ENCODE assay signal across 13 cellular contexts in the genomic region with DNA sequence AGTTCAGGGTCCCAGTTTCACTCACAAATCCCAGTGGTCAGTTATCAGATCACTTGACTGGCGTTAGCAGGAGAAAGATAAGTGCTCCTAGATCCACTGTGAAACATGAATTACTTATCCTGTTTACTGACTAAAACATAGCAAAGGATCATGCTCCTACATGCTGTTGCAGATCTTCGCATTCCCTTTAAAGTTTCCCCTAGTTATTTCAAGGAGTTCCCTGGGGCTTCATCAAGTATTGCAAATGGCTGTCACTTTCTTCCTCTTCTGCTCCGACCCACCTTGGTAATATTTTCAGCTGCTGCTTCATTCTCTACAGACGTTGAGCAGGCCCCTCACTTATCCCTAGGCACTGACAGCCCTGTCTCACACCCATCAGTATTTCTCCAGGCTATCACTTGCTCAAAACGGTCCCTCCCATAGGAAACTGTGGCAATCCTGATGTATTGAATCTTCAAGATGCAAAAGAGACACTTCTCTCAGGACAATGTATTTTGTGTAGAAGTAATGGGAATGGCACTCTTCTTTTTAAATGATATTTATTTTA.
DNase-seq lines count a peak whose midpoint lies in the region; ATAC-seq, FAIRE-seq and TF ChIP-seq lines count a peak whose summit lies in the region.
"Had no signal": no experiment of that assay in that cellular context is flagged by ENCODE, and none has a peak within 500 bp of the region (broad histone marks: within the 10 kb centered on the region; RNA-seq: fewer than 3 reads in every experiment).

No MANE protein-coding gene starts in this region.

- H3K9me3 Mint-ChIP-seq in activated CD8-positive, alpha-beta T cell treated with anti-CD3 and anti-CD28 coated beads for 36 hours, result no peaks in the 10 kb centered on the region
- no peaks in the 10 kb centered on the region for H3K9me3 Mint-ChIP-seq in activated CD8-positive, alpha-beta T cell treated with anti-CD3 and anti-CD28 coated beads, Interleukin-2, amount 10 ng/mL, durations not matched to agents 7 days and 5 days (ENCODE audit: insufficient read depth)

- H3K27me3 ChIP-seq in foreskin keratinocyte (no peaks in the 10 kb centered on the region), smooth muscle cell (ENCODE audit: low read depth) (no peaks in the 10 kb centered on the region)
- H3K27me3 ChIP-seq: testis had no signal

- peak overlapping the region; percentile 42 for H3K9ac ChIP-seq in smooth muscle cell (ENCODE audit: low read depth)

- CTCF ChIA-PET in activated CD8-positive, alpha-beta T cell treated with anti-CD3 and anti-CD28 coated beads for 36 hours (lab: Charles Lee), result interaction anchor here (0.7 to 2.4 kb wide), 4 partner anchors 9 to 97 kb away, joined by 3 to 19 read pairs (median 7); no protein-coding TSS in a partner anchor
- CTCF ChIA-PET in activated CD8-positive, alpha-beta T cell treated with anti-CD3 and anti-CD28 coated beads, Interleukin-2, amount 10 ng/mL, durations not matched to agents 7 days and 5 days (lab: Charles Lee), result interaction anchor here (1.7 to 3.5 kb wide), 5 partner anchors 16 to 34 kb away, joined by 5 to 18 read pairs (median 8); no protein-coding TSS in a partner anchor

- intact Hi-C loops in activated CD8-positive, alpha-beta T cell treated with anti-CD3 and anti-CD28 coated beads for 36 hours (cut with micrococcal nuclease), result no loop called here

- POLR2A ChIA-PET in activated CD8-positive, alpha-beta T cell treated with anti-CD3 and anti-CD28 coated beads for 36 hours (lab: Charles Lee), result interaction anchor here (1.5 to 2.5 kb wide), 2 partner anchors 12 to 19 kb away, joined by 4 to 11 read pairs; no protein-coding TSS in a partner anchor
- POLR2A ChIA-PET in activated CD8-positive, alpha-beta T cell treated with anti-CD3 and anti-CD28 coated beads, Interleukin-2, amount 10 ng/mL, durations not matched to agents 7 days and 5 days (lab: Charles Lee), result interaction anchor here (0.9 kb wide), 1 partner anchor 20 kb away, joined by 3 read pairs; no protein-coding TSS in a partner anchor

- H2AFZ ChIP-seq in smooth muscle cell (ENCODE audit: low read depth), result peak overlapping the region; percentile 34

- H3K27ac Mint-ChIP-seq in activated CD8-positive, alpha-beta T cell treated with anti-CD3 and anti-CD28 coated beads for 36 hours, result peak overlapping the region; percentile 59
- H3K27ac Mint-ChIP-seq in activated CD8-positive, alpha-beta T cell treated with anti-CD3 and anti-CD28 coated beads, Interleukin-2, amount 10 ng/mL, durations not matched to agents 7 days and 5 days, result no peak overlapping the region

- no peaks in the 10 kb centered on the region for H3K9me3 ChIP-seq in smooth muscle cell (replicated peaks; ENCODE audit: low read depth)
- H3K9me3 ChIP-seq: testis had no signal

- H3K27me3 Mint-ChIP-seq in activated CD8-positive, alpha-beta T cell treated with anti-CD3 and anti-CD28 coated beads for 36 hours, result no peaks in the 10 kb centered on the region
- H3K27me3 Mint-ChIP-seq in activated CD8-positive, alpha-beta T cell treated with anti-CD3 and anti-CD28 coated beads, Interleukin-2, amount 10 ng/mL, durations not matched to agents 7 days and 5 days (ENCODE audit: low read depth), result no peaks in the 10 kb centered on the region

- no peak for DNase-seq in activated CD8-positive, alpha-beta T cell treated with anti-CD3 and anti-CD28 coated beads for 36 hours
- no peak for DNase-seq in activated CD8-positive, alpha-beta T cell treated with anti-CD3 and anti-CD28 coated beads, Interleukin-2, amount 10 ng/mL, durations not matched to agents 7 days and 5 days
- DNase-seq in foreskin keratinocyte (peak in 1 of 2 donors; percentile 72), smooth muscle cell (lab: John Stamatoyannopoulos, UW; ENCODE audit: unreplicated experiment) (no peak), NAMALWA (ENCODE audit: low spot score) (no peak), HK-2 (ENCODE audit: unreplicated experiment) (no peak), H54 (ENCODE audit: insufficient read length, low spot score) (no peak)
- DNase-seq: NCI-H1105, NCI-H524, SHP77 treated with DMSO at 0.1 percent for 48 hours, testis had no signal

- WGBS in smooth muscle cell (ENCODE audit: low lambda C conversion rate), result 33% methylated on average over 5 of the region's 5 CpGs

- no peak for ATAC-seq in activated CD8-positive, alpha-beta T cell treated with anti-CD3 and anti-CD28 coated beads for 36 hours
- ATAC-seq in activated CD8-positive, alpha-beta T cell treated with anti-CD3 and anti-CD28 coated beads, Interleukin-2, amount 10 ng/mL, durations not matched to agents 7 days and 5 days, result no peak
- ATAC-seq in SK-N-SH treated with all-trans-retinoic acid at 6 μM for 48 hours (peak; percentile 14; the same call in 2 of the 3 replicates), foreskin keratinocyte (peak; percentile 51)

- H3K27ac ChIP-seq in foreskin keratinocyte (peak overlapping the region; percentile 55), smooth muscle cell (ENCODE audit: low read depth) (peak overlapping the region; percentile 87)

- peaks cover 72% of the 10 kb centered on the region for H3K4me1 Mint-ChIP-seq in activated CD8-positive, alpha-beta T cell treated with anti-CD3 and anti-CD28 coated beads for 36 hours (ENCODE audit: low read depth)
- peaks cover 38% of the 10 kb centered on the region for H3K4me1 Mint-ChIP-seq in activated CD8-positive, alpha-beta T cell treated with anti-CD3 and anti-CD28 coated beads, Interleukin-2, amount 10 ng/mL, durations not matched to agents 7 days and 5 days (ENCODE audit: low read depth)

- no peak for TF ChIP-seq CTCF in activated CD8-positive, alpha-beta T cell treated with anti-CD3 and anti-CD28 coated beads for 36 hours (IDR thresholded peaks at IDR 0.05)
- TF ChIP-seq CTCF in foreskin keratinocyte (conservative IDR thresholded peaks at IDR 0.05) (no peak), smooth muscle cell (IDR thresholded peaks at IDR 0.05; ENCODE audit: borderline replicate concordance, insufficient read depth, poor library complexity, severe bottlenecking) (no peak)

- peaks cover 44% of the 10 kb centered on the region for H3K4me1 ChIP-seq in foreskin keratinocyte
- peaks cover 19% of the 10 kb centered on the region for H3K4me1 ChIP-seq in smooth muscle cell (ENCODE audit: low read depth)

- H3K79me2 ChIP-seq in smooth muscle cell (ENCODE audit: low read depth), result no peaks in the 10 kb centered on the region

- peaks cover 10% of the 10 kb centered on the region for H3F3A ChIP-seq in smooth muscle cell (ENCODE audit: low read depth)

- no peak overlapping the region for H3K4me3 Mint-ChIP-seq in activated CD8-positive, alpha-beta T cell treated with anti-CD3 and anti-CD28 coated beads for 36 hours
- H3K4me3 Mint-ChIP-seq in activated CD8-positive, alpha-beta T cell treated with anti-CD3 and anti-CD28 coated beads, Interleukin-2, amount 10 ng/mL, durations not matched to agents 7 days and 5 days, result no peak overlapping the region

- peaks cover 51% of the 10 kb centered on the region for H3K36me3 Mint-ChIP-seq in activated CD8-positive, alpha-beta T cell treated with anti-CD3 and anti-CD28 coated beads for 36 hours (ENCODE audit: low read depth)
- H3K36me3 Mint-ChIP-seq in activated CD8-positive, alpha-beta T cell treated with anti-CD3 and anti-CD28 coated beads, Interleukin-2, amount 10 ng/mL, durations not matched to agents 7 days and 5 days (ENCODE audit: low read depth), result peaks cover 23% of the 10 kb centered on the region

- no peaks in the 10 kb centered on the region for H4K20me1 ChIP-seq in smooth muscle cell (ENCODE audit: low read depth)

- no peak for FAIRE-seq in H54 (lab: Jason Lieb, UNC)
- FAIRE-seq: GM12892 had no signal

- H3K4me2 ChIP-seq in smooth muscle cell, result peak overlapping the region; percentile 62

- no peak overlapping the region for H3K4me3 ChIP-seq in smooth muscle cell
- H3K4me3 ChIP-seq: testis had no signal

- TF ChIP-seq POLR2A in H54 (IDR thresholded peaks at IDR 0.05; ENCODE audit: low read depth, low read length), result no peak

- no peaks in the 10 kb centered on the region for H3K36me3 ChIP-seq in smooth muscle cell (ENCODE audit: low read depth)

TF ChIP-seq in SK-N-SH treated with all-trans-retinoic acid at 6 μM for 48 hours, 23 proteins besides CTCF, POLR2A, EP300 and RAD21 (continues in another document):
- TF ChIP-seq SNAI2 (CRISPR knock-in tag; IDR thresholded peaks at IDR 0.05) (no peak), TOX (CRISPR knock-in tag; IDR thresholded peaks at IDR 0.05; ENCODE audit: borderline replicate concordance) (no peak), ZFP3 (CRISPR knock-in tag; IDR thresholded peaks at IDR 0.05) (no peak)
- TF ChIP-seq, protein P1, sequence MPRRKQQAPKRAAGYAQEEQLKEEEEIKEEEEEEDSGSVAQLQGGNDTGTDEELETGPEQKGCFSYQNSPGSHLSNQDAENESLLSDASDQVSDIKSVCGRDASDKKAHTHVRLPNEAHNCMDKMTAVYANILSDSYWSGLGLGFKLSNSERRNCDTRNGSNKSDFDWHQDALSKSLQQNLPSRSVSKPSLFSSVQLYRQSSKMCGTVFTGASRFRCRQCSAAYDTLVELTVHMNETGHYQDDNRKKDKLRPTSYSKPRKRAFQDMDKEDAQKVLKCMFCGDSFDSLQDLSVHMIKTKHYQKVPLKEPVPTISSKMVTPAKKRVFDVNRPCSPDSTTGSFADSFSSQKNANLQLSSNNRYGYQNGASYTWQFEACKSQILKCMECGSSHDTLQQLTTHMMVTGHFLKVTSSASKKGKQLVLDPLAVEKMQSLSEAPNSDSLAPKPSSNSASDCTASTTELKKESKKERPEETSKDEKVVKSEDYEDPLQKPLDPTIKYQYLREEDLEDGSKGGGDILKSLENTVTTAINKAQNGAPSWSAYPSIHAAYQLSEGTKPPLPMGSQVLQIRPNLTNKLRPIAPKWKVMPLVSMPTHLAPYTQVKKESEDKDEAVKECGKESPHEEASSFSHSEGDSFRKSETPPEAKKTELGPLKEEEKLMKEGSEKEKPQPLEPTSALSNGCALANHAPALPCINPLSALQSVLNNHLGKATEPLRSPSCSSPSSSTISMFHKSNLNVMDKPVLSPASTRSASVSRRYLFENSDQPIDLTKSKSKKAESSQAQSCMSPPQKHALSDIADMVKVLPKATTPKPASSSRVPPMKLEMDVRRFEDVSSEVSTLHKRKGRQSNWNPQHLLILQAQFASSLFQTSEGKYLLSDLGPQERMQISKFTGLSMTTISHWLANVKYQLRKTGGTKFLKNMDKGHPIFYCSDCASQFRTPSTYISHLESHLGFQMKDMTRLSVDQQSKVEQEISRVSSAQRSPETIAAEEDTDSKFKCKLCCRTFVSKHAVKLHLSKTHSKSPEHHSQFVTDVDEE (CRISPR knock-in tag; IDR thresholded peaks at IDR 0.05), result no peak

Comparison
In these comparisons a context has a peak if more than half of its experiments do, and no peak if none do; other contexts are left out.
1. ATAC-seq: peak in SK-N-SH treated with all-trans-retinoic acid at 6 μM for 48 hours (single experiment) and foreskin keratinocyte (single experiment); none in activated CD8-positive, alpha-beta T cell treated with anti-CD3 and anti-CD28 coated beads for 36 hours (single experiment) and activated CD8-positive, alpha-beta T cell treated with anti-CD3 and anti-CD28 coated beads, Interleukin-2, amount 10 ng/mL, durations not matched to agents 7 days and 5 days (single experiment).